In the genomic region with DNA sequence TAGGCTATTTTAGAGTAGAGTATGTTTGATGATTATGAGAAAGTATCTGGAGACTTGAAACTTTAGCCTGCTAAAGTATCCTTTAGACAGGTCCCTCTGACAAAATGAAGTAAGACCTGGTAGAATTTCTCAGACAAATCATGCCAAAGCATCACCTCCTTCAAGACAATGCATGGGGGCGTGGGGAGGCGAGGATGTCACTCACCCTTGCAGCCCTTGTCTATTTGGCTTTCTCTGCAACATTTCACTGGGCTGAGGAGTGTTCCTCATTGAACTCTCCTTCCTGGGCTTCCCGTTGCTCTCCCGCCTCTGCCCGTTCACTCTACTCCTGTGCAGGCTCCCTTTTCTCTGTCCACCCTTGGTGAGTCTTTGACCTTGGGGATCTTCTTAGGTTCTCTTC, we compare ENCODE assay signal across 23 cellular contexts.
"Had no signal": no experiment of that assay in that cellular context is flagged by ENCODE, and none has a peak within 500 bp of the region (broad histone marks: within the 10 kb centered on the region; RNA-seq: fewer than 3 reads in every experiment).

No MANE protein-coding gene starts in this region.

- H3K36me3 ChIP-seq: left ventricle myocardium inferior, lower lobe of right lung, neural progenitor cell, ovary, thoracic aorta, tibial nerve, upper lobe of right lung, uterus had no signal

- H3K27me3 ChIP-seq: neural progenitor cell, ovary, tibial nerve, upper lobe of right lung, uterus had no signal

- H3K4me1 ChIP-seq: neural progenitor cell had no signal

- H3K4me1 Mint-ChIP-seq: neural progenitor cell had no signal

- H3K27ac ChIP-seq: left ventricle myocardium inferior, neural progenitor cell, ovary, thoracic aorta, uterus had no signal

- H3K36me3 Mint-ChIP-seq: immature natural killer cell; neural progenitor cell; stimulated activated memory B cell treated with anti-CD40 and anti-IgM and Interleukin-4, amounts not matched to agents 10 μg/mL and 1 μg/mL and 100 μg/mL, for 72 hours had no signal

- H3K9me3 Mint-ChIP-seq: effector memory CD8-positive, alpha-beta T cell; immature natural killer cell; nephron; neural progenitor cell; stimulated activated memory B cell treated with anti-CD40 and anti-IgM and Interleukin-4, amounts not matched to agents 10 μg/mL and 1 μg/mL and 100 μg/mL, for 72 hours had no signal

- H3K9me3 ChIP-seq: left ventricle myocardium inferior, lower lobe of right lung, ovary, thoracic aorta, tibial nerve, upper lobe of right lung, uterus had no signal

- H3K4me3 ChIP-seq: coronary artery, left ventricle myocardium inferior, lower lobe of right lung, neural progenitor cell, ovary, smooth muscle cell, thoracic aorta, tibial nerve, upper lobe of right lung, uterus had no signal

- H3K27me3 Mint-ChIP-seq: effector memory CD8-positive, alpha-beta T cell; stimulated activated memory B cell treated with anti-CD40 and anti-IgM and Interleukin-4, amounts not matched to agents 10 μg/mL and 1 μg/mL and 100 μg/mL, for 72 hours had no signal

- DNase-seq: effector memory CD8-positive, alpha-beta T cell; erythroblast; hypothalamus; immature natural killer cell; islet precursor cell; kidney glomerular epithelial cell; left colon; left ventricle myocardium inferior; lower lobe of right lung; occipital lobe; ovary; stimulated activated CD4-positive, alpha-beta T cell treated with anti-CD3 and anti-CD28 coated beads, Interleukin-4, amount 100 ng/mL, for 4 hours; stimulated activated naive CD8-positive, alpha-beta T cell treated with anti-CD3 and anti-CD28 coated beads, Interleukin-15, Interleukin-2, amounts not matched to agents 100 U/mL and 50 U/mL, for 24 hours; substantia nigra; upper lobe of right lung; uterus had no signal

- H3K4me3 Mint-ChIP-seq: effector memory CD8-positive, alpha-beta T cell; immature natural killer cell; nephron; neural progenitor cell; stimulated activated memory B cell treated with anti-CD40 and anti-IgM and Interleukin-4, amounts not matched to agents 10 μg/mL and 1 μg/mL and 100 μg/mL, for 72 hours had no signal

- H3K27ac Mint-ChIP-seq: nephron, neural progenitor cell had no signal
